Comparison of ENCODE assay signal across 12 cellular contexts in the genomic region with DNA sequence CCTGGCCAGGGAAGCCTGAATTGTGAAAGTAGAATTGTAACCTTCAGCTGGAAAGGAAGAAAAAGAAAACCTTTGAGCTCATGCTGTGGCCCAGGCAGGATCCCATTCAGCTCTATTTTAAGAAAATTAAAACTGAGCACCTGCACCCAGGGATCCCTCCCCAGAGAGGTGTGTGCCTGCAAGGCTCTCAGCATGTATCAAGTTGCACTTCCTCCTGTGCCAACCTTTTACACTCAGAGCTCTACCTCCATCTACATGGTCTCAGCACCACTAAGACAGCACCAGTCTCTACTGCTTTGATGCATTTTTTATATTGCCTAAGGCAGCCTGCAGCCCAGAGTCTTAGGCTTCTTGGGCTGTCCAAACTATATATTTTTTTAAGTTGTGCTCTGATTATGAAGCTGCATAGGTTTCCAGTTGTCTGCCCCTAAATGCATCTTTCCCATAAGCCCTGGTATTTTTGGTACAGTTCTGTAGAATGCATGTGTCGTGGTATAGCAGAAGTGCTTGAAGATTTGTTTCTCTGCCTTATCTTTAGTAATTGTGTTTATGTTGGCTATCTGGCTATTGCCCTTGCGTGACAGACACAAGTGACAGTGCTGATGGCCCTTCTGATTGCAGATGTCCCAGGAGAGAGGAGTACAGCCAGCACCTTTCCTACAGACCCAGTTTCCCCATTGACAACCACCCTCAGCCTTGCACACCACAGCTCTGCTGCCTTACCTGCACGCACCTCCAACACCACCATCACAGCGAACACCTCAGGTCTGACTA.
DNase-seq lines count a peak whose midpoint lies in the region; ATAC-seq, FAIRE-seq and TF ChIP-seq lines count a peak whose summit lies in the region.
"Had no signal": no experiment of that assay in that cellular context is flagged by ENCODE, and none has a peak within 500 bp of the region (broad histone marks: within the 10 kb centered on the region; RNA-seq: fewer than 3 reads in every experiment).

No MANE protein-coding gene starts in this region.

- ATAC-seq in stimulated activated naive CD8-positive, alpha-beta T cell treated with anti-CD3 and anti-CD28 coated beads, Interleukin-15, Interleukin-2, amounts not matched to agents 100 U/mL and 50 U/mL, for 24 hours = no peak
- ATAC-seq in GM12878 (peak; percentile 32; the same call in 2 of the 3 replicates), aorta (ENCODE audit: low FRiP score) (peak; percentile 26), GM21447 (IDR thresholded peaks at IDR 0.05; ENCODE audit: unreplicated experiment) (no peak)
- ATAC-seq: right cardiac atrium had no signal

- WGBS in GM12878 (ENCODE audit: insufficient coverage, insufficient replicate concordance, low lambda C conversion rate, missing lambda C conversion rate) = over 99% methylated on average over 4 of the region's 4 CpGs
- WGBS in aorta, 2 donors = 72 to 81% methylated on average over 4 of the region's 4 CpGs

- SMC1A ChIA-PET in GM12878 (lab: Charles Lee; ENCODE audit: uncharacterized antibody, unreplicated experiment) = interaction anchor here (0.9 to 3.1 kb wide), 10 partner anchors 12 to 344 kb away, joined by 3 to 19 read pairs (median 4); no protein-coding TSS in a partner anchor

- no peaks in the 10 kb centered on the region for H4K20me1 ChIP-seq in GM12878 (ENCODE audit: control insufficient read depth, insufficient read depth)

- intact Hi-C loops in GM12878 (cut with micrococcal nuclease; ENCODE audit: unreplicated experiment) (no loop called here), aorta (cut with DNase I) (no loop called here)

- H3K36me3 ChIP-seq in GM12878 (ENCODE audit: control insufficient read depth in 2 of 2, insufficient read depth in 2 of 2, low read length in 1 of 2) (peaks cover 7 to 33% of the 10 kb centered on the region in 2 experiments), aorta (ENCODE audit: control insufficient read depth in 1 of 2, insufficient read depth in 2 of 2, low read length in 1 of 2) (no peaks in the 10 kb centered on the region)
- H3K36me3 ChIP-seq: Peyer's patch had no signal

- H2AFZ ChIP-seq in GM12878 (ENCODE audit: control insufficient read depth, low read depth, low read length) = no peak overlapping the region

- no peaks in the 10 kb centered on the region for H3K27me3 Mint-ChIP-seq in stimulated activated naive CD8-positive, alpha-beta T cell treated with anti-CD3 and anti-CD28 coated beads, Interleukin-15, Interleukin-2, amounts not matched to agents 100 ng/mL and 50 ng/mL, for 24 hours

- H3K9ac ChIP-seq in GM12878 (ENCODE audit: control insufficient read depth, insufficient read depth, low read length) = no peak overlapping the region

- H3K9me3 ChIP-seq in GM12878 (replicated peaks; ENCODE audit: control insufficient read depth, insufficient read depth, low read length) (no peaks in the 10 kb centered on the region), aorta (ENCODE audit: control insufficient read depth, low read length) (no peaks in the 10 kb centered on the region)
- H3K9me3 ChIP-seq: Peyer's patch had no signal

- CTCF ChIA-PET in GM12878 (lab: Yijun Ruan, JAX) = interaction anchor here (0.9 to 2.6 kb wide), 5 partner anchors 12 to 411 kb away, joined by 3 to 9 read pairs (median 4); no protein-coding TSS in a partner anchor

- TF ChIP-seq CTCF in GM12878 (IDR thresholded peaks at IDR 0.05 in 2 of 3, conservative IDR thresholded peaks at IDR 0.05 in 1 of 3; ENCODE audit: control insufficient read depth in 2 of 3, extremely low read depth in 1 of 3, insufficient read depth in 1 of 3, low read depth in 3 of 3, low read length in 3 of 3) (no peak), coronary artery (IDR thresholded peaks at IDR 0.05) (no peak)

- TF ChIP-seq RAD21 in GM12878 (IDR thresholded peaks at IDR 0.05; ENCODE audit: insufficient read depth, low read depth, low read length) = no peak

- TF ChIP-seq EP300 in GM12878 (IDR thresholded peaks at IDR 0.05; ENCODE audit: borderline replicate concordance in 1 of 2, control insufficient read depth in 1 of 2, low read depth in 2 of 2, low read length in 2 of 2) = no peak

- no peak for TF ChIP-seq POLR2A in GM12878 (IDR thresholded peaks at IDR 0.05; ENCODE audit: low read depth, low read length)

- DNase-seq in stimulated activated naive CD8-positive, alpha-beta T cell treated with anti-CD3 and anti-CD28 coated beads, Interleukin-15, Interleukin-2, amounts not matched to agents 100 U/mL and 50 U/mL, for 24 hours = no peak
- peak; percentile 61 for DNase-seq in NCI-H2107 (lab: John Stamatoyannopoulos, UW)
- DNase-seq in GM12878 (ENCODE audit: low read depth, low spot score) = no peak
- no peak for DNase-seq in aorta
- DNase-seq in coronary artery (ENCODE audit: low spot score) = no peak
- DNase-seq in NCI-H1092 (lab: John Stamatoyannopoulos, UW) = no peak
- DNase-seq: central memory CD4-positive, alpha-beta T cell; NCI-H2029; Peyer's patch; right cardiac atrium had no signal

- H3K9me3 Mint-ChIP-seq in stimulated activated naive CD8-positive, alpha-beta T cell treated with anti-CD3 and anti-CD28 coated beads, Interleukin-15, Interleukin-2, amounts not matched to agents 100 ng/mL and 50 ng/mL, for 24 hours = peaks cover 3% of the 10 kb centered on the region

- H3K4me1 ChIP-seq in GM12878 (ENCODE audit: control insufficient read depth, insufficient read depth, low read length) (no peaks in the 10 kb centered on the region), aorta (ENCODE audit: control insufficient read depth in 1 of 2, insufficient read depth in 2 of 2, low read length in 2 of 2) (no peaks in the 10 kb centered on the region)
- H3K4me1 ChIP-seq: Peyer's patch had no signal

- POLR2A ChIA-PET in GM12878 (lab: Charles Lee) = no interaction called here

- in situ Hi-C loops in GM12878 (cut with MboI) = no loop called here

- H3K27ac ChIP-seq in GM12878 (ENCODE audit: control insufficient read depth, insufficient read depth) (no peak overlapping the region), aorta (ENCODE audit: low read depth in 1 of 2, low read length in 2 of 2) (no peak overlapping the region), coronary artery (no peak overlapping the region)
- H3K27ac ChIP-seq: Peyer's patch had no signal

- H3K27me3 ChIP-seq in GM12878 (replicated peaks in 1 of 2; ENCODE audit: control insufficient read depth in 2 of 2, insufficient read depth in 2 of 2, low read length in 1 of 2) (no peaks in the 10 kb centered on the region), aorta (ENCODE audit: control insufficient read depth in 1 of 2, insufficient read depth in 2 of 2, low read length in 1 of 2) (peaks cover 0 to 2% of the 10 kb centered on the region in 2 donors)
- H3K27me3 ChIP-seq: Peyer's patch had no signal

- H3K79me2 ChIP-seq in GM12878 (ENCODE audit: control insufficient read depth, insufficient read depth, low read length) = no peaks in the 10 kb centered on the region

- no peak overlapping the region for H3K4me2 ChIP-seq in GM12878 (ENCODE audit: control insufficient read depth, insufficient read depth)

- H3K4me3 Mint-ChIP-seq in stimulated activated naive CD8-positive, alpha-beta T cell treated with anti-CD3 and anti-CD28 coated beads, Interleukin-15, Interleukin-2, amounts not matched to agents 100 ng/mL and 50 ng/mL, for 24 hours = no peak overlapping the region

- no TSS peak for BruUV-seq in GM12878 (replicated peaks; lab: Mats Ljungman, UMichigan)

- H3K27ac Mint-ChIP-seq in stimulated activated naive CD8-positive, alpha-beta T cell treated with anti-CD3 and anti-CD28 coated beads, Interleukin-15, Interleukin-2, amounts not matched to agents 100 ng/mL and 50 ng/mL, for 24 hours = peak overlapping the region; percentile 59

- RAD21 ChIA-PET in GM12878 (lab: Charles Lee; ENCODE audit: unreplicated experiment) = interaction anchor here (0.7 to 1.4 kb wide), 4 partner anchors 20 to 762 kb away, joined by 3 read pairs; no protein-coding TSS in a partner anchor

- FAIRE-seq in GM12878 (lab: Jason Lieb, UNC) = no peak

- H3K4me3 ChIP-seq in GM12878 = no peak overlapping the region
- H3K4me3 ChIP-seq in aorta (ENCODE audit: low read length in 2 of 2) = no peak overlapping the region
- no peak overlapping the region for H3K4me3 ChIP-seq in coronary artery
- H3K4me3 ChIP-seq: Peyer's patch had no signal

- H3K36me3 Mint-ChIP-seq in stimulated activated naive CD8-positive, alpha-beta T cell treated with anti-CD3 and anti-CD28 coated beads, Interleukin-15, Interleukin-2, amounts not matched to agents 100 ng/mL and 50 ng/mL, for 24 hours (ENCODE audit: low read depth) = peaks cover 95% of the 10 kb centered on the region

- H3K4me1 Mint-ChIP-seq in stimulated activated naive CD8-positive, alpha-beta T cell treated with anti-CD3 and anti-CD28 coated beads, Interleukin-15, Interleukin-2, amounts not matched to agents 100 ng/mL and 50 ng/mL, for 24 hours (ENCODE audit: low read depth) = peaks cover 73% of the 10 kb centered on the region

TF ChIP-seq in GM12878, 131 proteins besides CTCF, POLR2A, EP300 and RAD21 (continues in another document):
- TF ChIP-seq TCF12 (IDR thresholded peaks at IDR 0.05; ENCODE audit: low read depth, low read length) = no peak
- TF ChIP-seq, protein P1, sequence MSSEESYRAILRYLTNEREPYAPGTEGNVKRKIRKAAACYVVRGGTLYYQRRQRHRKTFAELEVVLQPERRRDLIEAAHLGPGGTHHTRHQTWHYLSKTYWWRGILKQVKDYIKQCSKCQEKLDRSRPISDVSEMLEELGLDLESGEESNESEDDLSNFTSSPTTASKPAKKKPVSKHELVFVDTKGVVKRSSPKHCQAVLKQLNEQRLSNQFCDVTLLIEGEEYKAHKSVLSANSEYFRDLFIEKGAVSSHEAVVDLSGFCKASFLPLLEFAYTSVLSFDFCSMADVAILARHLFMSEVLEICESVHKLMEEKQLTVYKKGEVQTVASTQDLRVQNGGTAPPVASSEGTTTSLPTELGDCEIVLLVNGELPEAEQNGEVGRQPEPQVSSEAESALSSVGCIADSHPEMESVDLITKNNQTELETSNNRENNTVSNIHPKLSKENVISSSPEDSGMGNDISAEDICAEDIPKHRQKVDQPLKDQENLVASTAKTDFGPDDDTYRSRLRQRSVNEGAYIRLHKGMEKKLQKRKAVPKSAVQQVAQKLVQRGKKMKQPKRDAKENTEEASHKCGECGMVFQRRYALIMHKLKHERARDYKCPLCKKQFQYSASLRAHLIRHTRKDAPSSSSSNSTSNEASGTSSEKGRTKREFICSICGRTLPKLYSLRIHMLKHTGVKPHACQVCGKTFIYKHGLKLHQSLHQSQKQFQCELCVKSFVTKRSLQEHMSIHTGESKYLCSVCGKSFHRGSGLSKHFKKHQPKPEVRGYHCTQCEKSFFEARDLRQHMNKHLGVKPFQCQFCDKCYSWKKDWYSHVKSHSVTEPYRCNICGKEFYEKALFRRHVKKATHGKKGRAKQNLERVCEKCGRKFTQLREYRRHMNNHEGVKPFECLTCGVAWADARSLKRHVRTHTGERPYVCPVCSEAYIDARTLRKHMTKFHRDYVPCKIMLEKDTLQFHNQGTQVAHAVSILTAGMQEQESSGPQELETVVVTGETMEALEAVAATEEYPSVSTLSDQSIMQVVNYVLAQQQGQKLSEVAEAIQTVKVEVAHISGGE (CRISPR knock-in tag; IDR thresholded peaks at IDR 0.05) = no peak
- TF ChIP-seq BRCA1 (IDR thresholded peaks at IDR 0.05; ENCODE audit: low read depth, low read length) = no peak

Comparison
In these comparisons a context has a peak if more than half of its experiments do, and no peak if none do; other contexts are left out.
1. ATAC-seq: peak in GM12878 (single experiment) and aorta (single experiment); none in stimulated activated naive CD8-positive, alpha-beta T cell treated with anti-CD3 and anti-CD28 coated beads, Interleukin-15, Interleukin-2, amounts not matched to agents 100 U/mL and 50 U/mL, for 24 hours (single experiment) and GM21447 (single experiment).